ENCODE assay signal across 35 cellular contexts in the genomic region with DNA sequence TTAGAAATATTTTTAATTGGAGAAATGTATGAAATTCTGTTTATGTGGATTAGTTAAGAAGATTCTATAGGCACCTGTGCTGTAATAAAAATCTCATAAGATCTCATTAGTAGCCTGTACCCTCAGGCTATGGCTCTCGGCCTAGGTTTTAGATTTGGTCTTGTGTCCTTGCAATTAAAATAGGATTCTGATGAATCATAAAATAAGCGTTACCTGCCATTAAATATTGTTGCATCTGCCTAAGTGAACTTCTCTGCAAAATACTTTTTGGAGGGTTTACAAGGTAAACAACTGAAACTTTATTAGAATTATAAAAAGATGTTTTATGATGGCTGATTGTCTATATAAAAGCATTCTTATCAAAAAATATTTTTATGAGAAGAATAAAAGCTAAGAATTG.
"Had no signal": no experiment of that assay in that cellular context is flagged by ENCODE, and none has a peak within 500 bp of the region (broad histone marks: within the 10 kb centered on the region; RNA-seq: fewer than 3 reads in every experiment).

No MANE protein-coding gene starts in this region.

- H3K9me3 ChIP-seq: adrenal gland, body of pancreas, breast epithelium had no signal

- H3K27me3 ChIP-seq: adrenal gland, body of pancreas, brain microvascular endothelial cell, breast epithelium had no signal

- H3K27ac ChIP-seq: adrenal gland, body of pancreas, brain microvascular endothelial cell, breast epithelium, WERI-Rb-1 had no signal

- H3K4me1 ChIP-seq: adrenal gland, body of pancreas, breast epithelium had no signal

- H3K36me3 Mint-ChIP-seq: activated naive CD4-positive, alpha-beta T cell treated with anti-CD3 and anti-CD28 coated beads, Interleukin-2, amount 50 U/mL, for 72 hours; activated naive CD8-positive, alpha-beta T cell treated with anti-CD3 and anti-CD28 coated beads for 36 hours; T-cell; WTC11 had no signal

- H3K27ac Mint-ChIP-seq: activated CD4-positive, alpha-beta memory T cell treated with anti-CD3 and anti-CD28 coated beads, Interleukin-2, amount 10 ng/mL, durations not matched to agents 7 days and 5 days; activated CD4-positive, alpha-beta T cell treated with anti-CD3 and anti-CD28 coated beads for 36 hours; activated CD4-positive, alpha-beta T cell treated with anti-CD3 and anti-CD28 coated beads, Interleukin-2, amount 10 ng/mL, durations not matched to agents 7 days and 5 days; activated naive CD4-positive, alpha-beta T cell treated with anti-CD3 and anti-CD28 coated beads for 36 hours; activated naive CD4-positive, alpha-beta T cell treated with anti-CD3 and anti-CD28 coated beads, Interleukin-2, amount 50 U/mL, for 72 hours; activated naive CD8-positive, alpha-beta T cell treated with anti-CD3 and anti-CD28 coated beads for 36 hours; activated T-cell treated with anti-CD3 and anti-CD28 coated beads, Interleukin-2, amount 50 U/mL, for 72 hours; activated T-helper 1 cell treated with anti-CD3 and anti-CD28 coated beads, Interleukin-12 subunit alpha, Interleukin-12 subunit beta, Interleukin-2, Interleukin-4 antibody, amounts not matched to agents 30 ng/mL and 10 ng/mL and 1 ng/mL, durations not matched to agents 14 hours and 24 hours and 36 hours; activated T-helper 17 cell treated with anti-CD3 and anti-CD28 coated beads, Interleukin-2, amount 50 U/mL, for 72 hours; T-cell; T-helper 17 cell; T-helper 2 cell treated with Interferon-gamma antibody and Interleukin-4, amounts not matched to agents 5 μg/mL and 100 μg/mL, for 36 hours; WTC11 had no signal

- H3K27me3 Mint-ChIP-seq: activated CD4-positive, alpha-beta memory T cell treated with anti-CD3 and anti-CD28 coated beads, Interleukin-2, amount 10 ng/mL, durations not matched to agents 7 days and 5 days; activated CD4-positive, alpha-beta T cell treated with anti-CD3 and anti-CD28 coated beads for 36 hours; activated CD4-positive, alpha-beta T cell treated with anti-CD3 and anti-CD28 coated beads, Interleukin-2, amount 10 ng/mL, durations not matched to agents 7 days and 5 days; activated naive CD8-positive, alpha-beta T cell treated with anti-CD3 and anti-CD28 coated beads for 36 hours; activated T-helper 17 cell treated with anti-CD3 and anti-CD28 coated beads, Interleukin-2, amount 50 U/mL, for 72 hours; T-cell; T-helper 17 cell had no signal

- ATAC-seq: activated CD4-positive, alpha-beta T cell treated with anti-CD3 and anti-CD28 coated beads for 36 hours; activated CD4-positive, CD25-positive, alpha-beta regulatory T cell treated with anti-CD3 and anti-CD28 coated beads, Interleukin-2, amount 50 U/mL, for 24 hours; activated naive CD4-positive, alpha-beta T cell treated with anti-CD3 and anti-CD28 coated beads, Interleukin-2, amount 50 U/mL, for 72 hours; activated T-cell treated with anti-CD3 and anti-CD28 coated beads, Interleukin-2, amount 50 U/mL, for 4 hours; activated T-cell treated with anti-CD3 and anti-CD28 coated beads, Interleukin-2, amount 50 U/mL, for 72 hours; activated T-helper 17 cell treated with anti-CD3 and anti-CD28 coated beads, Interleukin-2, amount 50 U/mL, for 72 hours; body of pancreas; T-cell; T-helper 17 cell; WTC11 had no signal

- H3K4me3 ChIP-seq: adrenal gland, body of pancreas, breast epithelium had no signal

- H3K4me1 Mint-ChIP-seq: activated CD4-positive, alpha-beta memory T cell treated with anti-CD3 and anti-CD28 coated beads, Interleukin-2, amount 10 ng/mL, durations not matched to agents 7 days and 5 days; activated CD4-positive, alpha-beta T cell treated with anti-CD3 and anti-CD28 coated beads for 36 hours; activated CD4-positive, alpha-beta T cell treated with anti-CD3 and anti-CD28 coated beads, Interleukin-2, amount 10 ng/mL, durations not matched to agents 7 days and 5 days; activated naive CD8-positive, alpha-beta T cell treated with anti-CD3 and anti-CD28 coated beads for 36 hours; activated T-helper 17 cell treated with anti-CD3 and anti-CD28 coated beads, Interleukin-2, amount 50 U/mL, for 72 hours; T-cell; T-helper 17 cell had no signal

- DNase-seq: activated CD4-positive, alpha-beta memory T cell treated with anti-CD3 and anti-CD28 coated beads, Interleukin-2, amount 10 ng/mL, durations not matched to agents 7 days and 5 days; activated CD4-positive, alpha-beta T cell treated with anti-CD3 and anti-CD28 coated beads for 1 hour; activated CD4-positive, alpha-beta T cell treated with anti-CD3 and anti-CD28 coated beads for 36 hours; activated CD4-positive, alpha-beta T cell treated with anti-CD3 and anti-CD28 coated beads for 48 hours; activated CD4-positive, alpha-beta T cell treated with anti-CD3 and anti-CD28 coated beads, Interleukin-2, amount 10 ng/mL, durations not matched to agents 7 days and 5 days; activated CD4-positive, alpha-beta T cell treated with anti-CD3 and anti-CD28 coated beads, Interleukin-2, amount 50 U/mL, for 48 hours; activated CD4-positive, CD25-positive, alpha-beta regulatory T cell; activated CD8-positive, alpha-beta memory T cell treated with anti-CD3 and anti-CD28 coated beads, Interleukin-2, amount 50 U/mL, for 4 hours; activated effector memory CD4-positive, alpha-beta T cell treated with anti-CD3 and anti-CD28 coated beads, Interleukin-2, amount 50 U/mL, for 16 hours; activated gamma-delta T cell treated with Interleukin-2 at 50 U/mL for 16 hours; activated naive CD4-positive, alpha-beta T cell; activated naive CD4-positive, alpha-beta T cell treated with anti-CD3 and anti-CD28 coated beads for 36 hours; activated naive CD4-positive, alpha-beta T cell treated with anti-CD3 and anti-CD28 coated beads, Interleukin-2, amount 50 U/mL, for 16 hours; activated naive CD8-positive, alpha-beta T cell treated with anti-CD3 and anti-CD28 coated beads for 36 hours; activated T-cell treated with anti-CD3 and anti-CD28 coated beads for 4 hours; activated T-cell treated with anti-CD3 and anti-CD28 coated beads, Interleukin-2, amount 50 U/mL, for 1 hour; activated T-cell treated with anti-CD3 and anti-CD28 coated beads, Interleukin-2, amount 50 U/mL, for 4 hours; activated T-cell treated with anti-CD3 and anti-CD28 coated beads, Interleukin-2, amount 50 U/mL, for 72 hours; adrenal gland; amniotic stem cell; aorta; body of pancreas; brain microvascular endothelial cell; central memory CD4-positive, alpha-beta T cell; T-cell; T-helper 17 cell; T-helper 9 cell; WERI-Rb-1 had no signal

- H3K4me3 Mint-ChIP-seq: activated CD4-positive, alpha-beta memory T cell treated with anti-CD3 and anti-CD28 coated beads, Interleukin-2, amount 10 ng/mL, durations not matched to agents 7 days and 5 days; activated CD4-positive, alpha-beta T cell treated with anti-CD3 and anti-CD28 coated beads for 36 hours; activated CD4-positive, alpha-beta T cell treated with anti-CD3 and anti-CD28 coated beads, Interleukin-2, amount 10 ng/mL, durations not matched to agents 7 days and 5 days; activated naive CD4-positive, alpha-beta T cell treated with anti-CD3 and anti-CD28 coated beads for 36 hours; activated naive CD8-positive, alpha-beta T cell treated with anti-CD3 and anti-CD28 coated beads for 36 hours; activated T-cell treated with anti-CD3 and anti-CD28 coated beads, Interleukin-2, amount 50 U/mL, for 4 hours; activated T-cell treated with anti-CD3 and anti-CD28 coated beads, Interleukin-2, amount 50 U/mL, for 72 hours; activated T-helper 1 cell treated with anti-CD3 and anti-CD28 coated beads, Interleukin-12 subunit alpha, Interleukin-12 subunit beta, Interleukin-2, Interleukin-4 antibody, amounts not matched to agents 30 ng/mL and 10 ng/mL and 1 ng/mL, durations not matched to agents 14 hours and 24 hours and 36 hours; activated T-helper 17 cell treated with anti-CD3 and anti-CD28 coated beads, Interleukin-2, amount 50 U/mL, for 72 hours; T-cell; T-helper 17 cell; T-helper 2 cell treated with Interferon-gamma antibody and Interleukin-4, amounts not matched to agents 5 μg/mL and 100 μg/mL, for 36 hours; WTC11 had no signal

- H3K9me3 Mint-ChIP-seq: activated naive CD8-positive, alpha-beta T cell treated with anti-CD3 and anti-CD28 coated beads for 36 hours; activated T-cell treated with anti-CD3 and anti-CD28 coated beads, Interleukin-2, amount 50 U/mL, for 72 hours; WTC11 had no signal

- H3K36me3 ChIP-seq: adrenal gland, brain microvascular endothelial cell, breast epithelium, WERI-Rb-1 had no signal
